In genomic region chr14:39219075-39219499, GRCh38 we compare ENCODE assay signal across 1 cellular context.
TF ChIP-seq lines count a peak whose summit lies in the region.

No MANE protein-coding gene starts in this region.

TF ChIP-seq in HepG2, 621 proteins besides CTCF, POLR2A, EP300 and RAD21 (continued from another document and continues in another):
- TF ChIP-seq AHDC1 (CRISPR knock-in tag; IDR thresholded peaks at IDR 0.05; ENCODE audit: borderline replicate concordance) (0 out of 2 replicates have a peak, but pooled peaks have one; percentile 61), ZZZ3 (CRISPR knock-in tag; IDR thresholded peaks at IDR 0.05; ENCODE audit: borderline replicate concordance) (no peak; the same call in 1 of the 2 replicates), JUNB (CRISPR knock-in tag; IDR thresholded peaks at IDR 0.05; ENCODE audit: borderline replicate concordance) (no peak), NFYC (CRISPR knock-in tag; IDR thresholded peaks at IDR 0.05) (no peak), ZNF543 (CRISPR knock-in tag; IDR thresholded peaks at IDR 0.05) (no peak), ZNF326 (CRISPR knock-in tag; IDR thresholded peaks at IDR 0.05; ENCODE audit: borderline replicate concordance) (no peak), GLMP (CRISPR knock-in tag; IDR thresholded peaks at IDR 0.05; ENCODE audit: borderline replicate concordance) (no peak), PRPF4 (IDR thresholded peaks at IDR 0.05; ENCODE audit: low read depth, low read length, poor library complexity, severe bottlenecking) (no peak), ZNF614 (CRISPR knock-in tag; IDR thresholded peaks at IDR 0.05; ENCODE audit: borderline replicate concordance) (peak; percentile 88; the same call in 1 of the 2 replicates), HOXA3 (CRISPR knock-in tag; IDR thresholded peaks at IDR 0.05) (peak; percentile 44; the same call in 1 of the 2 replicates), RCOR2 (CRISPR knock-in tag; IDR thresholded peaks at IDR 0.05) (no peak; the same call in 1 of the 2 replicates), NPAS2 (CRISPR knock-in tag; IDR thresholded peaks at IDR 0.05; ENCODE audit: borderline replicate concordance) (no peak), SIN3B (IDR thresholded peaks at IDR 0.05; ENCODE audit: low read length) (no peak), GABPA (IDR thresholded peaks at IDR 0.05; ENCODE audit: low read depth, low read length) (no peak), GABPA (CRISPR knock-in tag; IDR thresholded peaks at IDR 0.05; ENCODE audit: low read depth) (peak; percentile 37; the same call in 1 of the 2 replicates), THAP7 (CRISPR knock-in tag; IDR thresholded peaks at IDR 0.05) (no peak), ZNF816 (CRISPR knock-in tag; IDR thresholded peaks at IDR 0.05; ENCODE audit: borderline replicate concordance) (no peak), ZFYVE20 (CRISPR knock-in tag; IDR thresholded peaks at IDR 0.05; ENCODE audit: borderline replicate concordance, low read depth) (no peak), ZNF724P (CRISPR knock-in tag; IDR thresholded peaks at IDR 0.05; ENCODE audit: borderline replicate concordance) (no peak), ZBTB26 (CRISPR knock-in tag; IDR thresholded peaks at IDR 0.05; ENCODE audit: borderline replicate concordance) (no peak), SMAD9 (CRISPR knock-in tag; IDR thresholded peaks at IDR 0.05) (no peak), NONO (IDR thresholded peaks at IDR 0.05) (no peak), NONO (CRISPR knock-in tag; conservative IDR thresholded peaks at IDR 0.05) (no peak), ZNF484 (CRISPR knock-in tag; IDR thresholded peaks at IDR 0.05; ENCODE audit: borderline replicate concordance, low read depth) (no peak), THRA (CRISPR knock-in tag; IDR thresholded peaks at IDR 0.05; ENCODE audit: borderline replicate concordance) (no peak), PCBP2 (optimal IDR thresholded peaks at IDR 0.05; ENCODE audit: low read depth, low read length, poor library complexity, severe bottlenecking) (no peak), POLR2G (IDR thresholded peaks at IDR 0.05; ENCODE audit: low read depth, low read length) (no peak), SYNCRIP (IDR thresholded peaks at IDR 0.05; ENCODE audit: insufficient read depth, low read depth, low read length) (no peak), GATAD1 (CRISPR knock-in tag; IDR thresholded peaks at IDR 0.05) (no peak), MAFF (IDR thresholded peaks at IDR 0.05; ENCODE audit: low read depth, low read length) (no peak), ZNF788 (CRISPR knock-in tag; IDR thresholded peaks at IDR 0.05; ENCODE audit: borderline replicate concordance) (no peak; the same call in 1 of the 2 replicates), MTF2 (CRISPR knock-in tag; IDR thresholded peaks at IDR 0.05; ENCODE audit: borderline replicate concordance) (no peak), HNF1B (CRISPR knock-in tag; IDR thresholded peaks at IDR 0.05) (no peak; the same call in 1 of the 2 replicates), FOXP4 (CRISPR knock-in tag; IDR thresholded peaks at IDR 0.05) (peak; percentile 55; the same call in 1 of the 2 replicates), ZNF276 (CRISPR knock-in tag; IDR thresholded peaks at IDR 0.05; ENCODE audit: low read depth) (no peak), PAX8 (CRISPR knock-in tag; IDR thresholded peaks at IDR 0.05; ENCODE audit: borderline replicate concordance) (no peak), ZNF207 (IDR thresholded peaks at IDR 0.05; ENCODE audit: borderline replicate concordance) (no peak), KDM5A (IDR thresholded peaks at IDR 0.05; ENCODE audit: borderline replicate concordance, low read length) (no peak), ZNF33B (CRISPR knock-in tag; IDR thresholded peaks at IDR 0.05) (no peak), ZNF550 (CRISPR knock-in tag; IDR thresholded peaks at IDR 0.05; ENCODE audit: borderline replicate concordance) (no peak), DR1 (CRISPR knock-in tag; IDR thresholded peaks at IDR 0.05) (no peak), ZNF362 (CRISPR knock-in tag; IDR thresholded peaks at IDR 0.05; ENCODE audit: borderline replicate concordance) (no peak), ZFP41 (CRISPR knock-in tag; IDR thresholded peaks at IDR 0.05; ENCODE audit: borderline replicate concordance) (no peak), ZNF124 (CRISPR knock-in tag; IDR thresholded peaks at IDR 0.05) (no peak), BORCS8-MEF2B (CRISPR knock-in tag; IDR thresholded peaks at IDR 0.05) (no peak), MAFK (conservative IDR thresholded peaks at IDR 0.05 in 1 of 2, IDR thresholded peaks at IDR 0.05 in 1 of 2; ENCODE audit: low read length in 2 of 2) (no peak), PCBP1 (IDR thresholded peaks at IDR 0.05; ENCODE audit: borderline replicate concordance, low read depth, low read length) (no peak), KLF15 (CRISPR knock-in tag; IDR thresholded peaks at IDR 0.05; ENCODE audit: borderline replicate concordance) (no peak)
